9 cellular contexts compared by ENCODE assay signal in the genomic region with DNA sequence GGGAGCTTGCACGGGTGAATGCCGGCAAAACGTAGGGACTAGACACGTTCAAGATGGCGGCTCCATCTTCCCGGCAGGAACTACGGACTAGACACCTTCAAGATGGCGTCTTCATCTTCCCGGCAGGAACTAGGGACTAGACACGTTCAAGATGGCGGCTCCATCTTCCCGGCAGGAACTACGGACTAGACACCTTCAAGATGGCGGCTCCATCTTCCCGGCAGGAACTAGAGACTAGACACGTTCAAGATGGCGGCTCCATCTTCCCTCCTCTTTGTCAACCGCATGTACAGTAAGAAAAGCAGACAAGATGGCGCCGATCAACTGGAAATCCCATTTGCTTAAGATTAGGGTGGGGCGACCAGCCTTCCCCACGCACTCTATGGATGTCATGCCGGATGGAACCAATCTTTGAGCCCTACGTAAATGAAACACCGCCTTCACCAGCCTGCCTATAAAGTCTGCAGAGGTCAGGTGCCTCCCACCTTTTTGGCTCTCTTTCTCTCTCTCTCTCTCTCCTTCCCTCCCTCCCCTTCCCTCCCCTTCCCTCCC.
DNase-seq lines count a peak whose midpoint lies in the region; ATAC-seq and TF ChIP-seq lines count a peak whose summit lies in the region.
"Had no signal": no experiment of that assay in that cellular context is flagged by ENCODE, and none has a peak within 500 bp of the region (broad histone marks: within the 10 kb centered on the region; RNA-seq: fewer than 3 reads in every experiment).

No MANE protein-coding gene starts in this region.

- H3K36me3 Mint-ChIP-seq in CD8-positive, alpha-beta T cell = no peaks in the 10 kb centered on the region

- H3K4me3 Mint-ChIP-seq in CD8-positive, alpha-beta T cell = peak overlapping the region; percentile 72

- H3K9me3 ChIP-seq in CD8-positive, alpha-beta T cell (ENCODE audit: low read length) = peaks cover 5% of the 10 kb centered on the region
- peaks cover 4% of the 10 kb centered on the region for H3K9me3 ChIP-seq in neuron (ENCODE audit: low read length)
- peaks cover 0 to 15% (median 4%) of the 10 kb centered on the region in 4 donors for H3K9me3 ChIP-seq in upper lobe of left lung

- TF ChIP-seq CTCF in CD8-positive, alpha-beta T cell (IDR thresholded peaks at IDR 0.05) = no peak
- TF ChIP-seq CTCF in upper lobe of left lung (IDR thresholded peaks at IDR 0.05) = no peak

- no peaks in the 10 kb centered on the region for H3K27me3 ChIP-seq in CD8-positive, alpha-beta T cell (ENCODE audit: insufficient read depth, low read length)
- no peaks in the 10 kb centered on the region for H3K27me3 ChIP-seq in neuron (ENCODE audit: insufficient read depth, low read length)
- H3K27me3 ChIP-seq in upper lobe of left lung = no peaks in the 10 kb centered on the region

- peak overlapping the region; percentile 10 for H2AFZ ChIP-seq in neuron (ENCODE audit: low read depth, low read length)

- DNase-seq in CD8-positive, alpha-beta T cell = peak in 4 of 7 experiments; percentile 20 to 80 (median 78)
- DNase-seq in NCI-H1092 (lab: John Stamatoyannopoulos, UW) (peak; percentile 96), erythroblast (lab: John Stamatoyannopoulos, UW) (peak; percentile 7 to 31), upper lobe of left lung (peak in 1 of 2 donors; percentile 92), NCI-H345 (lab: John Stamatoyannopoulos, UW) (no peak)
- peak in 2 of 3 experiments; percentile 12 to 48 for DNase-seq in activated CD8-positive, alpha-beta memory T cell treated with anti-CD3 and anti-CD28 coated beads for 48 hours (ENCODE audit: low read depth in 2 of 3, low spot score in 2 of 3)

- TF ChIP-seq POLR2A in erythroblast (IDR thresholded peaks at IDR 0.05; ENCODE audit: low read length) = no peak
- no peak for TF ChIP-seq POLR2A in upper lobe of left lung (IDR thresholded peaks at IDR 0.05)

- intact Hi-C loops in CD8-positive, alpha-beta T cell (cut with DNase I, micrococcal nuclease) = no loop called here

- H3K9me3 Mint-ChIP-seq in CD8-positive, alpha-beta T cell = peaks cover 6% of the 10 kb centered on the region

- H3K27me3 Mint-ChIP-seq in CD8-positive, alpha-beta T cell (ENCODE audit: low read depth) = no peaks in the 10 kb centered on the region

- peak overlapping the region; percentile 15 for H3K27ac ChIP-seq in CD8-positive, alpha-beta T cell (ENCODE audit: low read depth, low read length)
- H3K27ac ChIP-seq in upper lobe of left lung = peak overlapping the region in 1 of 4 donors; percentile 52
- H3K27ac ChIP-seq: SK-N-MC had no signal

- peak overlapping the region; percentile 85 for H3K27ac Mint-ChIP-seq in CD8-positive, alpha-beta T cell

- CTCF ChIA-PET in CD8-positive, alpha-beta T cell (lab: Charles Lee) = no interaction called here

- no peaks in the 10 kb centered on the region for H3K4me1 ChIP-seq in CD8-positive, alpha-beta T cell (ENCODE audit: insufficient read depth, low read length)
- H3K4me1 ChIP-seq in neuron (ENCODE audit: insufficient read depth, low read length) (no peaks in the 10 kb centered on the region), upper lobe of left lung (peaks cover 0 to 10% (median 0%) of the 10 kb centered on the region in 4 donors)

- no peak overlapping the region for H3K4me3 ChIP-seq in CD8-positive, alpha-beta T cell (ENCODE audit: low read depth, low read length)
- H3K4me3 ChIP-seq in neuron (ENCODE audit: low read length) (peak overlapping the region; percentile 14), upper lobe of left lung (peak overlapping the region in 1 of 4 donors; percentile 28)
- H3K4me3 ChIP-seq: SK-N-MC had no signal

- WGBS in upper lobe of left lung, 2 donors = 4 to 81% methylated on average over 21 to 25 of the region's 25 CpGs

- no peaks in the 10 kb centered on the region for H3K36me3 ChIP-seq in CD8-positive, alpha-beta T cell (ENCODE audit: insufficient read depth, low read length)
- H3K36me3 ChIP-seq in neuron (ENCODE audit: insufficient read depth, low read length) (no peaks in the 10 kb centered on the region), upper lobe of left lung (no peaks in the 10 kb centered on the region)

- no peak for TF ChIP-seq EP300 in upper lobe of left lung (IDR thresholded peaks at IDR 0.05)

- ATAC-seq in CD8-positive, alpha-beta T cell = peak; percentile 96
- ATAC-seq in GM19467 (IDR thresholded peaks at IDR 0.05; ENCODE audit: unreplicated experiment) (peak; percentile 96), upper lobe of left lung (ENCODE audit: low FRiP score in 2 of 2) (peak; percentile 50 to 96)

- POLR2A ChIA-PET in CD8-positive, alpha-beta T cell (lab: Charles Lee) = no interaction called here

- H3K4me1 Mint-ChIP-seq in CD8-positive, alpha-beta T cell (ENCODE audit: low read depth) = no peaks in the 10 kb centered on the region
